In genomic region chr19:13598098-13598497, GRCh38 we compare ENCODE assay signal across 1 cellular context.
A peak's percentile ranks its signal among the peaks of the same experiment; 100 is the strongest.
TF ChIP-seq lines count a peak whose summit lies in the region.

No MANE protein-coding gene starts in this region.

TF ChIP-seq in WTC11, 78 proteins besides CTCF, POLR2A, EP300 and RAD21 (continued from another document):
- TF ChIP-seq, protein P1, sequence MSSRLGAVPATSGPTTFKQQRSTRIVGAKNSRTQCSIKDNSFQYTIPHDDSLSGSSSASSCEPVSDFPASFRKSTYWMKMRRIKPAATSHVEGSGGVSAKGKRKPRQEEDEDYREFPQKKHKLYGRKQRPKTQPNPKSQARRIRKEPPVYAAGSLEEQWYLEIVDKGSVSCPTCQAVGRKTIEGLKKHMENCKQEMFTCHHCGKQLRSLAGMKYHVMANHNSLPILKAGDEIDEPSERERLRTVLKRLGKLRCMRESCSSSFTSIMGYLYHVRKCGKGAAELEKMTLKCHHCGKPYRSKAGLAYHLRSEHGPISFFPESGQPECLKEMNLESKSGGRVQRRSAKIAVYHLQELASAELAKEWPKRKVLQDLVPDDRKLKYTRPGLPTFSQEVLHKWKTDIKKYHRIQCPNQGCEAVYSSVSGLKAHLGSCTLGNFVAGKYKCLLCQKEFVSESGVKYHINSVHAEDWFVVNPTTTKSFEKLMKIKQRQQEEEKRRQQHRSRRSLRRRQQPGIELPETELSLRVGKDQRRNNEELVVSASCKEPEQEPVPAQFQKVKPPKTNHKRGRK (CRISPR knock-in tag; IDR thresholded peaks at IDR 0.05; ENCODE audit: borderline replicate concordance), result peak; percentile 79; the same call in 1 of the 2 replicates
TF ChIP-seq in WTC11: peak in this region for 1.
